In the genomic region with DNA sequence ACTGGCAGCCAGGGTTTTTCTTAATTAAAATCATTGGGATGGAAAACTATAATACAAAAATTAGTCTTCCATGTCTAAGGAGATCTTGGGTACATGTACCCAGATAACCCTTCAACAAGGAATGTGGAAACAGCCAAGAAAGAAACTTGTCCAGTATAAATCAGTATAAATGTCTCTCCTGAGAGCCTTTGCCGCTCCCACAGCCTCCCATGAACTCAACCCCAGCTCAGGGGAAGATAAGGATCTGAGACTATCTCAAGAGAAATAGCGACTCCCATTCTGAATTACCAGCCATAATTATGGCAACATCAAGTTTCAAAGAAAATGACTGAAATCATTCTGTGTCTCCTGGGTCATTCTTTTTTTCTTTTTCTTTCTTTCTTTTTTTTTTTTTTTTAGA, we compare ENCODE assay signal across 29 cellular contexts. TPM values are rescaled to one million over a fixed set of nuclear protein-coding genes. Genes with fewer than 3 reads are reported as not detected.
"Had no signal": no experiment of that assay in that cellular context is flagged by ENCODE, and none has a peak within 500 bp of the region (broad histone marks: within the 10 kb centered on the region; RNA-seq: fewer than 3 reads in every experiment).

No MANE protein-coding gene starts in this region.

- DNase-seq: Karpas-422, KG1, MG63, NCI-H1048, NCI-H1092, NCI-H1092 treated with DMSO at 0.1 percent for 48 hours, NCI-H1105, NCI-H1105 treated with DMSO at 0.1 percent for 48 hours, NCI-H1417 treated with DMSO at 0.1 percent for 48 hours, NCI-H1436, NCI-H1436 treated with DMSO at 0.1 percent for 48 hours, NCI-H146, NCI-H1694, NCI-H1694 treated with DMSO at 0.1 percent for 48 hours, NCI-H187, NCI-H187 treated with DMSO at 0.1 percent for 48 hours, NCI-H1930, NCI-H2029, NCI-H2029 treated with DMSO at 0.1 percent for 48 hours, NCI-H2081, NCI-H2081 treated with DMSO at 0.1 percent for 48 hours, NCI-H2107, NCI-H2171, NCI-H2171 treated with DMSO at 0.1 percent for 48 hours, NCI-H345, NCI-H446, NCI-H446 treated with DMSO at 0.1 percent for 48 hours had no signal

- H3K27ac ChIP-seq: KMS-11 had no signal

- H3K9me3 ChIP-seq: MG63 had no signal

- H3K27me3 ChIP-seq: MG63 had no signal

- H3K4me3 ChIP-seq: MG63 had no signal

RNA-seq across cellular contexts. Expression of gene AFAP1L2, which starts 32.6 kb away (rescaled TPM):
- total RNA-seq: NCI-H460 had no signal
